In genomic region chr6:79048611-79049010, GRCh38 we compare ENCODE assay signal across 8 cellular contexts. TPM values are rescaled to one million over a fixed set of nuclear protein-coding genes. Genes with fewer than 3 reads are reported as not detected.
A peak's percentile ranks its signal among the peaks of the same experiment; 100 is the strongest.
DNase-seq lines count a peak whose midpoint lies in the region; FAIRE-seq and TF ChIP-seq lines count a peak whose summit lies in the region.

No MANE protein-coding gene starts in this region.

- no peaks in the 10 kb centered on the region for H3K36me3 ChIP-seq in testis (ENCODE audit: low read depth, missing control alignments)

- no peak for TF ChIP-seq POLR2A in testis (IDR thresholded peaks at IDR 0.05)

- H3K9me3 Mint-ChIP-seq in CD14-positive monocyte = peaks cover 0 to 3% (median 0%) of the 10 kb centered on the region in 7 donors

- intact Hi-C loops in CD14-positive monocyte (cut with micrococcal nuclease) = no loop called here
- intact Hi-C loops in testis (cut with DNase I; ENCODE audit: low total_unique reads) = no loop called here

- peak; percentile 57 for TF ChIP-seq CTCF in CD14-positive monocyte (IDR thresholded peaks at IDR 0.05)
- TF ChIP-seq CTCF in testis (IDR thresholded peaks at IDR 0.05) = peak in 1 of 3 experiments; percentile 9

- no peak for DNase-seq in CD14-positive monocyte (ENCODE audit: low spot score)
- peak; percentile 45 for DNase-seq in HCEC 1CT
- DNase-seq in T follicular helper cell (ENCODE audit: low read depth) = peak; percentile 1
- no peak for DNase-seq in stimulated activated naive CD4-positive, alpha-beta T cell (lab: John Stamatoyannopoulos, UW)
- no peak for DNase-seq in NCI-H146 (lab: John Stamatoyannopoulos, UW)
- DNase-seq in testis = no peak
- no peak for DNase-seq in activated T-cell treated with anti-CD3 and anti-CD28 coated beads, Interleukin-2, amount 50 U/mL, for 48 hours

- no peaks in the 10 kb centered on the region for H3K9me3 ChIP-seq in testis

- H3K27ac Mint-ChIP-seq in CD14-positive monocyte = no peak overlapping the region

- no peak overlapping the region for H3K4me3 ChIP-seq in testis

- no peaks in the 10 kb centered on the region for H3K27me3 Mint-ChIP-seq in CD14-positive monocyte (ENCODE audit: low read depth in 3 of 3)

- 96 to 98% methylated on average over 2 of the region's 2 CpGs for WGBS in testis, 2 donors

- no peak overlapping the region for H3K27ac ChIP-seq in testis

- peaks cover 59 to 65% of the 10 kb centered on the region in 2 donors for H3K36me3 Mint-ChIP-seq in CD14-positive monocyte

- H3K27me3 ChIP-seq in testis = no peaks in the 10 kb centered on the region

- no peaks in the 10 kb centered on the region for H3K4me1 ChIP-seq in testis

- H3K4me3 Mint-ChIP-seq in CD14-positive monocyte = no peak overlapping the region

- no peaks in the 10 kb centered on the region for H3K4me1 Mint-ChIP-seq in CD14-positive monocyte

- peak; percentile 45 for FAIRE-seq in islet of Langerhans (lab: Jason Lieb, UNC)

RNA-seq across cellular contexts. Expression of gene PHIP, which starts 29.4 kb away (rescaled TPM):
- polyA plus RNA-seq in CD14-positive monocyte (1 to 10 TPM; 3.2 to 5.1 TPM), testis (ENCODE audit: insufficient read depth, low read depth, low replicate concordance) (9.0 TPM)
- total RNA-seq in testis = 10 to 100 TPM; 43.5 to 43.9 TPM

Comparison
In these comparisons a context has a peak if more than half of its experiments do, and no peak if none do; other contexts are left out.
1. DNase-seq: peak in HCEC 1CT (single experiment) and T follicular helper cell (single experiment); none in CD14-positive monocyte (single experiment), stimulated activated naive CD4-positive, alpha-beta T cell (0 of 6), NCI-H146 (single experiment), testis (single experiment) and activated T-cell treated with anti-CD3 and anti-CD28 coated beads, Interleukin-2, amount 50 U/mL, for 48 hours (0 of 2).